Comparison of ENCODE assay signal across 22 cellular contexts in genomic region chrX:29043751-29044150, GRCh38.
DNase-seq lines count a peak whose midpoint lies in the region; FAIRE-seq and TF ChIP-seq lines count a peak whose summit lies in the region.
"Had no signal": no experiment of that assay in that cellular context is flagged by ENCODE, and none has a peak within 500 bp of the region (broad histone marks: within the 10 kb centered on the region; RNA-seq: fewer than 3 reads in every experiment).

No MANE protein-coding gene starts in this region.

- H3F3A ChIP-seq in MM.1S (ENCODE audit: insufficient read depth, low read length) = no peaks in the 10 kb centered on the region

- no peaks in the 10 kb centered on the region for H3K9me2 ChIP-seq in MM.1S (replicated peaks; ENCODE audit: insufficient read depth, low read length)

- peaks cover 49% of the 10 kb centered on the region for H3K4me1 ChIP-seq in HAP-1
- H3K4me1 ChIP-seq in astrocyte (ENCODE audit: insufficient read depth, low read length) = no peaks in the 10 kb centered on the region
- no peaks in the 10 kb centered on the region for H3K4me1 ChIP-seq in MM.1S (ENCODE audit: low read length)

- in situ Hi-C loops in HAP-1 (cut with MboI; ENCODE audit: low sequenced_read_pairs) = no loop called here

- no peaks in the 10 kb centered on the region for H3K36me3 ChIP-seq in HAP-1 (replicated peaks)
- H3K36me3 ChIP-seq in astrocyte (ENCODE audit: insufficient read depth, low read length) = no peaks in the 10 kb centered on the region
- H3K36me3 ChIP-seq in MM.1S (replicated peaks; ENCODE audit: insufficient read depth, low read length) = no peaks in the 10 kb centered on the region
- H3K36me3 ChIP-seq: BLaER1 had no signal

- H3K9me3 ChIP-seq in HAP-1 = no peaks in the 10 kb centered on the region
- H3K9me3 ChIP-seq in astrocyte (ENCODE audit: insufficient read depth, low read depth, low read length) = no peaks in the 10 kb centered on the region
- no peaks in the 10 kb centered on the region for H3K9me3 ChIP-seq in MM.1S (replicated peaks; ENCODE audit: insufficient read depth, low read length)
- H3K9me3 ChIP-seq: BLaER1 had no signal

- H3K9me3 Mint-ChIP-seq in astrocyte (ENCODE audit: unreplicated experiment) = no peaks in the 10 kb centered on the region
- H3K9me3 Mint-ChIP-seq in activated T-helper 1 cell treated with anti-CD3 and anti-CD28 coated beads, Interleukin-12 subunit alpha, Interleukin-12 subunit beta, Interleukin-2, Interleukin-4 antibody, amounts not matched to agents 30 ng/mL and 10 ng/mL and 1 ng/mL, durations not matched to agents 14 hours and 24 hours and 36 hours = no peaks in the 10 kb centered on the region
- H3K9me3 Mint-ChIP-seq: CD14-positive monocyte, GM23338, HFFc6 had no signal

- H3K4me2 ChIP-seq in astrocyte (ENCODE audit: low read length) = no peak overlapping the region
- H3K4me2 ChIP-seq in MM.1S (ENCODE audit: low read depth, low read length) = no peak overlapping the region
- H3K4me2 ChIP-seq: BLaER1, GM23338 had no signal

- no peaks in the 10 kb centered on the region for H3K36me3 Mint-ChIP-seq in astrocyte (ENCODE audit: low read depth, unreplicated experiment)
- H3K36me3 Mint-ChIP-seq in activated T-helper 1 cell treated with anti-CD3 and anti-CD28 coated beads, Interleukin-12 subunit alpha, Interleukin-12 subunit beta, Interleukin-2, Interleukin-4 antibody, amounts not matched to agents 30 ng/mL and 10 ng/mL and 1 ng/mL, durations not matched to agents 14 hours and 24 hours and 36 hours (ENCODE audit: low read depth) = no peaks in the 10 kb centered on the region
- H3K36me3 Mint-ChIP-seq: CD14-positive monocyte; CD8-positive, alpha-beta memory T cell had no signal

- intact Hi-C loops in activated T-helper 1 cell treated with anti-CD3 and anti-CD28 coated beads, Interleukin-12 subunit alpha, Interleukin-12 subunit beta, Interleukin-2, Interleukin-4 antibody, amounts not matched to agents 30 ng/mL and 10 ng/mL and 1 ng/mL, durations not matched to agents 14 hours and 24 hours and 36 hours (cut with micrococcal nuclease) = no loop called here

- peak; percentile 60 to 91 for DNase-seq in HAP-1 (ENCODE audit: low spot score in 2 of 2)
- DNase-seq in NCI-H524 (lab: John Stamatoyannopoulos, UW) = peak; percentile 60 to 92
- DNase-seq in astrocyte (ENCODE audit: low read depth) = no peak
- DNase-seq in activated T-helper 1 cell treated with anti-CD3 and anti-CD28 coated beads, Interleukin-12 subunit alpha, Interleukin-12 subunit beta, Interleukin-2, Interleukin-4 antibody, amounts not matched to agents 30 ng/mL and 10 ng/mL and 1 ng/mL, durations not matched to agents 14 hours and 24 hours and 36 hours (ENCODE audit: low spot score) = no peak
- DNase-seq in ureter (ENCODE audit: low spot score) = no peak
- no peak for DNase-seq in MM.1S
- DNase-seq: CD4-positive, alpha-beta T cell; CD8-positive, alpha-beta memory T cell; DMS 273 treated with DMSO at 0.1 percent for 48 hours; DMS79; EL; GDM1; H9; HFFc6 had no signal

- H3K4me3 ChIP-seq in HAP-1 (no peak overlapping the region), astrocyte (ENCODE audit: insufficient read depth, low read depth, low read length) (no peak overlapping the region), MM.1S (ENCODE audit: low read length) (no peak overlapping the region)
- H3K4me3 ChIP-seq: BLaER1, GM12878, GM23338 had no signal

- no peak for TF ChIP-seq CTCF in astrocyte (IDR thresholded peaks at IDR 0.05; ENCODE audit: insufficient read depth, low read depth, low read length)
- TF ChIP-seq CTCF in MM.1S (IDR thresholded peaks at IDR 0.05; ENCODE audit: low read length) = no peak

- H3K27ac Mint-ChIP-seq in astrocyte (ENCODE audit: unreplicated experiment) = no peak overlapping the region
- no peak overlapping the region for H3K27ac Mint-ChIP-seq in activated T-helper 1 cell treated with anti-CD3 and anti-CD28 coated beads, Interleukin-12 subunit alpha, Interleukin-12 subunit beta, Interleukin-2, Interleukin-4 antibody, amounts not matched to agents 30 ng/mL and 10 ng/mL and 1 ng/mL, durations not matched to agents 14 hours and 24 hours and 36 hours
- H3K27ac Mint-ChIP-seq: B cell; CD14-positive monocyte; CD4-positive, alpha-beta T cell; CD8-positive, alpha-beta memory T cell; GM23338; H9; HFFc6 had no signal

- H3K9ac ChIP-seq in astrocyte (ENCODE audit: low read length) (no peak overlapping the region), MM.1S (ENCODE audit: low read length) (no peak overlapping the region)
- H3K9ac ChIP-seq: BLaER1 had no signal

- peak; percentile 43 for FAIRE-seq in astrocyte (lab: Jason Lieb, UNC)
- FAIRE-seq: A204.1, D721Med, GM12878 had no signal

- H3K79me2 ChIP-seq in astrocyte (ENCODE audit: insufficient read depth, low read length) (no peaks in the 10 kb centered on the region), MM.1S (ENCODE audit: low read length) (no peaks in the 10 kb centered on the region)

- H3K27ac ChIP-seq in astrocyte (ENCODE audit: low read depth, low read length) = no peak overlapping the region
- no peak overlapping the region for H3K27ac ChIP-seq in MM.1S (ENCODE audit: low read length)
- H3K27ac ChIP-seq: 22Rv1, BLaER1 had no signal

- no peaks in the 10 kb centered on the region for H3K27me3 ChIP-seq in HAP-1 (ENCODE audit: low read depth)
- no peaks in the 10 kb centered on the region for H3K27me3 ChIP-seq in astrocyte (ENCODE audit: insufficient read depth, low read length)
- no peaks in the 10 kb centered on the region for H3K27me3 ChIP-seq in MM.1S (replicated peaks; ENCODE audit: insufficient read depth, low read length)
- H3K27me3 ChIP-seq: BLaER1 had no signal

- no peaks in the 10 kb centered on the region for H3K27me3 Mint-ChIP-seq in astrocyte (ENCODE audit: low read depth, unreplicated experiment)
- no peaks in the 10 kb centered on the region for H3K27me3 Mint-ChIP-seq in activated T-helper 1 cell treated with anti-CD3 and anti-CD28 coated beads, Interleukin-12 subunit alpha, Interleukin-12 subunit beta, Interleukin-2, Interleukin-4 antibody, amounts not matched to agents 30 ng/mL and 10 ng/mL and 1 ng/mL, durations not matched to agents 14 hours and 24 hours and 36 hours (ENCODE audit: insufficient read depth)
- H3K27me3 Mint-ChIP-seq: B cell; CD4-positive, alpha-beta T cell had no signal

- H3K4me1 Mint-ChIP-seq in astrocyte (ENCODE audit: low read depth, unreplicated experiment) = no peaks in the 10 kb centered on the region
- H3K4me1 Mint-ChIP-seq in activated T-helper 1 cell treated with anti-CD3 and anti-CD28 coated beads, Interleukin-12 subunit alpha, Interleukin-12 subunit beta, Interleukin-2, Interleukin-4 antibody, amounts not matched to agents 30 ng/mL and 10 ng/mL and 1 ng/mL, durations not matched to agents 14 hours and 24 hours and 36 hours (ENCODE audit: low read depth) = no peaks in the 10 kb centered on the region
- H3K4me1 Mint-ChIP-seq: B cell; CD14-positive monocyte; CD8-positive, alpha-beta memory T cell; GM23338 had no signal

- H4K20me1 ChIP-seq in astrocyte (ENCODE audit: insufficient read depth, low read length) = no peaks in the 10 kb centered on the region
- no peaks in the 10 kb centered on the region for H4K20me1 ChIP-seq in MM.1S (ENCODE audit: insufficient read depth, low read length)
- H4K20me1 ChIP-seq: BLaER1 had no signal

- H2AFZ ChIP-seq in astrocyte (ENCODE audit: low read depth, low read length) (no peak overlapping the region), MM.1S (ENCODE audit: low read length) (no peak overlapping the region)
- H2AFZ ChIP-seq: GM23338 had no signal

- no peak overlapping the region for H3K4me3 Mint-ChIP-seq in astrocyte (ENCODE audit: unreplicated experiment)
- no peak overlapping the region for H3K4me3 Mint-ChIP-seq in activated T-helper 1 cell treated with anti-CD3 and anti-CD28 coated beads, Interleukin-12 subunit alpha, Interleukin-12 subunit beta, Interleukin-2, Interleukin-4 antibody, amounts not matched to agents 30 ng/mL and 10 ng/mL and 1 ng/mL, durations not matched to agents 14 hours and 24 hours and 36 hours
- H3K4me3 Mint-ChIP-seq: B cell; CD14-positive monocyte; CD4-positive, alpha-beta T cell; CD8-positive, alpha-beta memory T cell; GM23338; H9; HFFc6 had no signal

Comparison
In these comparisons a context has a peak if more than half of its experiments do, and no peak if none do; other contexts are left out.
1. DNase-seq: peak in HAP-1 (2 of 2) and NCI-H524 (2 of 2); none in astrocyte (single experiment), activated T-helper 1 cell treated with anti-CD3 and anti-CD28 coated beads, Interleukin-12 subunit alpha, Interleukin-12 subunit beta, Interleukin-2, Interleukin-4 antibody, amounts not matched to agents 30 ng/mL and 10 ng/mL and 1 ng/mL, durations not matched to agents 14 hours and 24 hours and 36 hours (single experiment), ureter (single experiment) and MM.1S (single experiment).